ENCODE assay signal across 9 cellular contexts in the genomic region with DNA sequence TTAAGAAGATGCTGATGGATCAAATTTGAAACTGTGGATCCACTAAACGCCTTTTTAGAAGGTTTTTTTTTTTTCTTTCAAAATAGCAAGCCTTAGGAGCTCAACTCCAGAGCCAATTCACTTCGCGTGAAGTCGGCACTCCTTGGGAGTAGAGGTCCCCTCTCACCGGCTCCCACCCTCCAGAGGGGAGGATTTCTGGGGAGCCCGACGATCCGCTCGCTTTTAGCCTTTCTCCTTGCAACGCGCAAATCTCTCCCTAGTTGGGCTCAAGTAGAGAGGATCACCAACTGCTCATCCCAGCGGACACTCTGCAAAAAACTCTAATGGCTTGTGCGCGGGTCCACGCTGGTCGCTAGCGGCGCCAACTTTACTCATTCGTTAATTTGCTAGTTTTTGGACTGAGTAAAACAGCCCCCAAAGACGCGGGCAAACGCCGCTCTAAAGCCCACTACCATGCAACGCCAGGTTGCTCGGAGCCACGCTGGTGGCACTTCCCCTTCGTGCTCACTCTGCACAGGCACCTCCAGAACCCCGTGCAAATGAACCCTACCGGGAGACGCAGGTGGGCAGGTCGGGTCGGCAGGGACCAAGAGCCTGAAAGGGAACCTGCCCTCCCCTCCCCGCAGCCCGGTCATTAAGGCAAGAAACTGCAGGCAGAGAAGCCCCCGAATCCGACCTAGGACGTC. TPM values are rescaled to one million over a fixed set of nuclear protein-coding genes. Genes with fewer than 3 reads are reported as not detected.
DNase-seq lines count a peak whose midpoint lies in the region; ATAC-seq and TF ChIP-seq lines count a peak whose summit lies in the region.
"Had no signal": no experiment of that assay in that cellular context is flagged by ENCODE, and none has a peak within 500 bp of the region (broad histone marks: within the 10 kb centered on the region; RNA-seq: fewer than 3 reads in every experiment).

No MANE protein-coding gene starts in this region.

- H3K36me3 ChIP-seq in cardiac muscle cell (no peaks in the 10 kb centered on the region), mammary epithelial cell (ENCODE audit: insufficient read depth, low read length) (peaks cover 3% of the 10 kb centered on the region), upper lobe of right lung (no peaks in the 10 kb centered on the region)

- H3K27ac ChIP-seq in cardiac muscle cell = no peak overlapping the region
- peak overlapping the region; percentile 34 for H3K27ac ChIP-seq in mammary epithelial cell (ENCODE audit: insufficient read depth, low read depth, low read length)
- no peak overlapping the region for H3K27ac ChIP-seq in upper lobe of right lung

- no peaks in the 10 kb centered on the region for H3K36me3 Mint-ChIP-seq in mesothelial cell of epicardium

- dilution Hi-C loops in mammary epithelial cell (cut with HindIII; ENCODE audit: low sequenced_read_pairs) = no loop called here

- CTCF ChIA-PET in mammary epithelial cell (lab: Charles Lee; ENCODE audit: low non-redundant PET) = interaction anchor here (0.6 to 1.3 kb wide), 3 partner anchors 82 to 317 kb away, joined by 3 to 11 read pairs (median 3); no protein-coding TSS in a partner anchor

- H3K4me1 ChIP-seq in cardiac muscle cell (ENCODE audit: low read depth) = peaks cover 5% of the 10 kb centered on the region
- peaks cover 27% of the 10 kb centered on the region for H3K4me1 ChIP-seq in mammary epithelial cell (ENCODE audit: insufficient read depth, low read length)
- H3K4me1 ChIP-seq in upper lobe of right lung = peaks cover 10% of the 10 kb centered on the region

- intact Hi-C loops in cardiac septum (cut with DNase I) (no loop called here), mammary epithelial cell (cut with micrococcal nuclease) (loop anchor here (5.0 kb wide), 3 partner anchors 56 to 264 kb away; no protein-coding TSS in a partner anchor), upper lobe of right lung (cut with DNase I) (no loop called here)

- peak overlapping the region; percentile 77 for H3K4me3 Mint-ChIP-seq in mesothelial cell of epicardium

- H3K9ac ChIP-seq in mammary epithelial cell (ENCODE audit: insufficient read depth, low read length) = peak overlapping the region; percentile 64

- peak overlapping the region; percentile 91 for H2AFZ ChIP-seq in mammary epithelial cell (ENCODE audit: low read depth, low read length)

- H4K20me1 ChIP-seq in mammary epithelial cell (ENCODE audit: insufficient read depth, low read length) = no peaks in the 10 kb centered on the region

- no peak overlapping the region for H3K27ac Mint-ChIP-seq in mesothelial cell of epicardium

- H3K9me3 ChIP-seq in cardiac muscle cell (ENCODE audit: low read depth) (no peaks in the 10 kb centered on the region), mammary epithelial cell (replicated peaks; ENCODE audit: insufficient read depth, low read length) (no peaks in the 10 kb centered on the region), upper lobe of right lung (no peaks in the 10 kb centered on the region)

- peak overlapping the region; percentile 96 for H3K4me2 ChIP-seq in mammary epithelial cell (ENCODE audit: insufficient read depth, low read depth, low read length)

- peaks cover 81% of the 10 kb centered on the region for H3K27me3 ChIP-seq in cardiac muscle cell
- no peaks in the 10 kb centered on the region for H3K27me3 ChIP-seq in mammary epithelial cell (ENCODE audit: insufficient read depth, low read length)
- H3K27me3 ChIP-seq in upper lobe of right lung = peaks cover 47% of the 10 kb centered on the region

- in situ Hi-C loops in mammary epithelial cell (cut with MboI; ENCODE audit: low sequenced_read_pairs in 2 of 2) = no loop called here

- H3K9me3 Mint-ChIP-seq in mesothelial cell of epicardium = no peaks in the 10 kb centered on the region

- DNase-seq in cardiac muscle cell (ENCODE audit: low read depth in 1 of 2, low spot score in 1 of 2) (peak in 1 of 2 donors; percentile 6), cardiac septum (ENCODE audit: low spot score) (no peak), mammary epithelial cell (peak; percentile 4), mesothelial cell of epicardium (ENCODE audit: low spot score in 2 of 2, unreplicated experiment in 2 of 2) (peak in 1 of 2 experiments; percentile 38), upper lobe of right lung (no peak), DMS53 treated with DMSO at 0.1 percent for 48 hours (lab: John Stamatoyannopoulos, UW; ENCODE audit: unreplicated experiment) (no peak), NCI-H226 (no peak)
- no peak for DNase-seq in activated CD8-positive, alpha-beta memory T cell treated with anti-CD3 and anti-CD28 coated beads, Interleukin-2, amount 50 U/mL, for 4 hours
- DNase-seq: stimulated activated CD4-positive, alpha-beta T cell treated with anti-CD3 and anti-CD28 coated beads, Interleukin-4, amount 100 ng/mL, for 24 hours had no signal

- no TSS peak for BruUV-seq in mammary epithelial cell (replicated peaks; lab: Mats Ljungman, UMichigan)

- 10% methylated on average over 27 of the region's 37 CpGs for WGBS in mammary epithelial cell (ENCODE audit: low coverage, missing lambda C conversion rate)

- peak overlapping the region; percentile 51 for H3K4me3 ChIP-seq in cardiac muscle cell
- H3K4me3 ChIP-seq in mammary epithelial cell (replicated peaks in 1 of 3; ENCODE audit: insufficient read depth in 1 of 3, low read depth in 2 of 3, low read length in 3 of 3) = peak overlapping the region; percentile 74 to 92 (median 85)
- peak overlapping the region; percentile 26 for H3K4me3 ChIP-seq in upper lobe of right lung

- H3K79me2 ChIP-seq in mammary epithelial cell (ENCODE audit: insufficient read depth, low read length) = peaks cover 55% of the 10 kb centered on the region

- no peak for TF ChIP-seq CTCF in cardiac muscle cell (IDR thresholded peaks at IDR 0.05; ENCODE audit: low read depth, low read length)
- no peak for TF ChIP-seq CTCF in mammary epithelial cell (conservative IDR thresholded peaks at IDR 0.05 in 1 of 2, IDR thresholded peaks at IDR 0.05 in 1 of 2; ENCODE audit: extremely low read depth in 1 of 2, insufficient read depth in 1 of 2, low read depth in 1 of 2, low read length in 2 of 2)
- no peak for TF ChIP-seq CTCF in mesothelial cell of epicardium (IDR thresholded peaks at IDR 0.05; ENCODE audit: unreplicated experiment)
- no peak for TF ChIP-seq CTCF in upper lobe of right lung (IDR thresholded peaks at IDR 0.05)

- ATAC-seq in upper lobe of right lung = peak; percentile 5

- H3K4me1 Mint-ChIP-seq in mesothelial cell of epicardium = peaks cover 16% of the 10 kb centered on the region

- H3K27me3 Mint-ChIP-seq in mesothelial cell of epicardium (ENCODE audit: low read depth) = peaks cover 73% of the 10 kb centered on the region

RNA-seq across cellular contexts. Expression of gene PLD5, which starts 1.1 kb away (rescaled TPM):
- total RNA-seq in cardiac muscle cell = 0.03 and 0.18 TPM in 2 replicates
- 0.06 and 0.21 TPM in 2 replicates for polyA plus RNA-seq in cardiac muscle cell
- 0.24 TPM for total RNA-seq in cardiac septum
- total RNA-seq in mammary epithelial cell = 10 to 100 TPM in 1 of 2 donors, 1 to 10 TPM in 1; 6.5 to 25.1 TPM
- polyA plus RNA-seq in mammary epithelial cell = 7.4 TPM
- polyA minus RNA-seq in mammary epithelial cell = 11.5 TPM
- 2.6 to 4.3 TPM (median 2.7 TPM) in 3 replicates for total RNA-seq in mesothelial cell of epicardium
- 0.87 TPM for total RNA-seq in upper lobe of right lung

Comparison
In these comparisons a context has a peak if more than half of its experiments do, and no peak if none do; other contexts are left out.
1. H3K4me3 ChIP-seq: peak in every context shown above with its lines; median percentile 85 in mammary epithelial cell; 51 in cardiac muscle cell; 26 in upper lobe of right lung.